ENCODE assay signal across 12 cellular contexts in the genomic region with DNA sequence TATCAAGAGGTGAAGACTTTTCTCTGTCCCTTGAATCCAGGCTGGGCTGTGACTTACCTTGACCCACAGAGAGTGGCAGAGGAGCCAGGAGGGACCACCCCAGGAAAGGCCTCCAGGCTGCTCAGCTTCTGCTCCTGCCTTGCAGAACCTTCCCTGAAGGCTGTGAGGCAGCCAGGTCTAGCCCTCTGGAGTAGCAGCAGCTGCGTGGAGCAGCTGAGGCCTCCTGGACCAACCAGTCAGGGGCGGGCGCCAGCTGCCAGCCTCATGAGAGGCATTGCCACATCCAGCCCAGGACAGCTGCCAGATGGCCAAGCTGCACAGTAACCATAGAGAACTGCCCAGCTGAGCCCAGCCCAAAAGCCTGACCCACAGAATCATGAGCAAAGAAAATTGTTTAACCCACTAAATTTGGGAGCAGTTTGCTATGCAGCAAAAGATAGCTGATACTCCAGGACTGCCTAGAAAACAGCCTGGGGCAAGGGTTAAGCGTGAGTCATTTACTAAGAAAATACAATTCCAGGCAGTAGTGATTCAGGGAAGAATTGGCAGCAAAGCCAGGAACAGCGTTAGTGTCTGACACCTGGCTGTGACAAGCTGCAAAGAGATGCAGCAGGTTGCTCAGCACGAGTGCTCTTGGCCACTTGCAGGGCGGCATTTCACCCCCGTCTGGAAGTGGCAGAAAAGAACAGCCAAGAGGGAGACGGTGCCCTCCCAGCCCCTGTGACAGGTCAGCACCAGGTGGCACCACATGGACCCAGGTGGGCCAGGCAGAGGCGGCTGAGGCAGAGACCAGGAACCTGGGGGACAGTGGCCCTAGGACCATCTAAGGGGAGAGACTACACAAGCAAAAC. TPM values are rescaled to one million over a fixed set of nuclear protein-coding genes. Genes with fewer than 3 reads are reported as not detected.
A peak's percentile ranks its signal among the peaks of the same experiment; 100 is the strongest.
DNase-seq lines count a peak whose midpoint lies in the region; ATAC-seq and TF ChIP-seq lines count a peak whose summit lies in the region.
"Had no signal": no experiment of that assay in that cellular context is flagged by ENCODE, and none has a peak within 500 bp of the region (broad histone marks: within the 10 kb centered on the region; RNA-seq: fewer than 3 reads in every experiment).

No MANE protein-coding gene starts in this region.

- H3K4me1 ChIP-seq in heart left ventricle (no peaks in the 10 kb centered on the region), SJCRH30 (peaks cover 4% of the 10 kb centered on the region)

- 54 to 63% (median 55%) methylated on average over 9 to 10 of the region's 10 CpGs for WGBS in heart left ventricle, 4 donors

- DNase-seq in cardiac septum (ENCODE audit: low spot score) (peak; percentile 58), heart left ventricle (no peak), SJCRH30 (peak; percentile 76 to 77), head of caudate nucleus (peak in 29 of 42 donors; percentile 8 to 71 (median 34))
- DNase-seq in effector CD4-positive, alpha-beta T cell, result no peak
- DNase-seq in stimulated activated CD4-positive, alpha-beta T cell treated with anti-CD3 and anti-CD28 coated beads, Interleukin-2, amount 100 ng/mL, for 48 hours, result no peak
- DNase-seq: stimulated activated CD8-positive, alpha-beta memory T cell treated with anti-CD3 and anti-CD28 coated beads, Interleukin-4, amount 100 ng/mL, for 48 hours had no signal

- no peak overlapping the region for H3K4me3 ChIP-seq in heart left ventricle
- no peak overlapping the region for H3K4me3 ChIP-seq in SJCRH30

- no peak for TF ChIP-seq POLR2A in heart left ventricle (IDR thresholded peaks at IDR 0.05)

- no peak for ATAC-seq in heart left ventricle
- no peak for ATAC-seq in HG02852 (IDR thresholded peaks at IDR 0.05; ENCODE audit: unreplicated experiment)
- ATAC-seq in GM21360 (IDR thresholded peaks at IDR 0.05; ENCODE audit: unreplicated experiment), result no peak
- ATAC-seq: Right ventricle myocardium inferior had no signal

- H3K36me3 ChIP-seq in heart left ventricle, result no peaks in the 10 kb centered on the region
- no peaks in the 10 kb centered on the region for H3K36me3 ChIP-seq in SJCRH30

- peaks cover 0 to 46% (median 2%) of the 10 kb centered on the region in 9 donors for H3K27me3 ChIP-seq in heart left ventricle
- H3K27me3 ChIP-seq in SJCRH30, result no peaks in the 10 kb centered on the region

- no peak for TF ChIP-seq CTCF in heart left ventricle (IDR thresholded peaks at IDR 0.05)

- H3K9me3 ChIP-seq in heart left ventricle (peaks cover 0 to 4% (median 0%) of the 10 kb centered on the region in 12 donors), SJCRH30 (replicated peaks) (no peaks in the 10 kb centered on the region)

- H3K27ac ChIP-seq in heart left ventricle (no peak overlapping the region), SJCRH30 (no peak overlapping the region)

- intact Hi-C loops in cardiac septum (cut with DNase I) (no loop called here), heart left ventricle (cut with DNase I) (no loop called here), head of caudate nucleus (cut with DNase I) (no loop called here)

RNA-seq across cellular contexts. Expression of gene PDE6B, which starts 14.7 kb away (rescaled TPM):
- total RNA-seq in cardiac septum (4.8 TPM), heart left ventricle (1 to 10 TPM in 8 of 9 donors, under 1 TPM in 1; 0.98 to 8.4 (median 3.6) TPM)
- polyA plus RNA-seq in heart left ventricle, result 1 to 10 TPM in 1 of 2 donors, under 1 TPM in 1; 0.61 to 1.9 TPM
- 0.03 TPM in 1 of 2 replicates, not detected in the other for total RNA-seq in SJCRH30 (2014; rRNA removed; shearing (Covaris generic))
- total RNA-seq: osteoblast had no signal

RNA-seq across cellular contexts. Expression of gene TMEM271, which starts 34.5 kb away (rescaled TPM):
- total RNA-seq in cardiac septum, result not detected
- not detected for total RNA-seq in heart left ventricle
- not detected for polyA plus RNA-seq in heart left ventricle
- total RNA-seq in SJCRH30 (2014; rRNA removed; shearing (Covaris generic)), result 1.4 TPM in 2 replicates
- total RNA-seq: endothelial cell of umbilical vein, osteoblast, Right ventricle myocardium inferior had no signal
- polyA plus RNA-seq: endothelial cell of umbilical vein had no signal

Comparison
In these comparisons a context has a peak if more than half of its experiments do, and no peak if none do; other contexts are left out.
1. DNase-seq: peak in cardiac septum (single experiment), SJCRH30 (2 of 2) and head of caudate nucleus (29 of 42); none in heart left ventricle (0 of 5), effector CD4-positive, alpha-beta T cell (single experiment) and stimulated activated CD4-positive, alpha-beta T cell treated with anti-CD3 and anti-CD28 coated beads, Interleukin-2, amount 100 ng/mL, for 48 hours (0 of 2).